Comparison of ENCODE assay signal across 8 cellular contexts in the genomic region with DNA sequence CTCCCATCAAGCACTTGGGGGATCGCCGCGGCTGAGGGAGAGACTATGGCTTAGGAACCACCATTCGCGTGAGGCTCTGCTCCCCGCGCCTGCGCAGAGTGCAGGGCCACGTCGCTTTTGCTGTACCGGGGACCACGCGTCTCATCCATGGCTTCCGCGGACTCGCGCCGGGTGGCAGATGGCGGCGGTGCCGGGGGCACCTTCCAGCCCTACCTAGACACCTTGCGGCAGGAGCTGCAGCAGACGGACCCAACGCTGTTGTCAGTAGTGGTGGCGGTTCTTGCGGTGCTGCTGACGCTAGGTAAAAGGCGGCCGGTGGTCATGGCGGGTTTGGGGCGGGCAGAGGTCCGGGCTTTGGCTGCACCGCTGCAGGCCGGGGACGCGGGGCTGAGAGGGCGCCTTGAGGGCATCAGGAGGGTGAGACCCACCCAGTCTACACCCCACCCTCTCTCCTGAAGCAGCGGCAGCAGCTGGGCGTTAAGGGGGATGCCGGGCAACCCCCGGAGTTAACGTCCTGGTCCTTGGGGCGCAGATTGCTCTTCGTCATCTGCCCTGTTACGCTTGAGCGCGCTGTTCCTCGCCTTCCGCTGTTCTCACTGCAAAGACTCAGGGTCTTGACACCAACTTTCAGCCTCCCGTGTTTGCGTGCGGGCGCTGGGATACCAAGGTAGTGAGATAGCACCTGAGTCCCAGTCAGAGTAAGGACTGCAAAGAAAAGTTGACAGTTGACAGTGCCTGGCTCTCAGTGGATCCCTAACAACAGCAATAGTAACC. TPM values are rescaled to one million over a fixed set of nuclear protein-coding genes. Genes with fewer than 3 reads are reported as not detected.
DNase-seq lines count a peak whose midpoint lies in the region; ATAC-seq, FAIRE-seq and TF ChIP-seq lines count a peak whose summit lies in the region.

A gene with protein sequence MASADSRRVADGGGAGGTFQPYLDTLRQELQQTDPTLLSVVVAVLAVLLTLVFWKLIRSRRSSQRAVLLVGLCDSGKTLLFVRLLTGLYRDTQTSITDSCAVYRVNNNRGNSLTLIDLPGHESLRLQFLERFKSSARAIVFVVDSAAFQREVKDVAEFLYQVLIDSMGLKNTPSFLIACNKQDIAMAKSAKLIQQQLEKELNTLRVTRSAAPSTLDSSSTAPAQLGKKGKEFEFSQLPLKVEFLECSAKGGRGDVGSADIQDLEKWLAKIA (plus strand): TSS at position 114 of the 774 bp plus-strand sequence. CDS start 34 bp downstream, at position 148.

- CTCF ChIA-PET in HepG2 (lab: Yijun Ruan, JAX; ENCODE audit: low intra/inter-chr PET ratio, low total read pairs): no interaction called here

- H3K27ac ChIP-seq in HepG2 (ENCODE audit: extremely low read length, insufficient read depth, low read length): peak within 1 kb of the TSS; percentile 55

- no peak for TF ChIP-seq CTCF in HepG2 (CRISPR knock-in tag; IDR thresholded peaks at IDR 0.05)

- POLR2A ChIA-PET in HepG2 (lab: Yijun Ruan, JAX): interaction anchor here (1.5 kb wide), 1 partner anchor 60 kb away, joined by 4 read pairs; a partner anchor contains a TSS

- H3K79me2 ChIP-seq in HepG2 (ENCODE audit: insufficient read depth, low read length): peaks cover 18% of the 10 kb centered on the region

- no peaks in the 10 kb centered on the region; a peak in 1 of 5 replicates for H3K27me3 ChIP-seq in HepG2 (ENCODE audit: control insufficient read depth in 1 of 2, insufficient read depth in 2 of 2, low read length in 2 of 2)

- H3K4me3 ChIP-seq in HepG2 (replicated peaks in 1 of 3; ENCODE audit: insufficient read depth in 1 of 3, low read depth in 2 of 3, low read length in 3 of 3): peak within 1 kb of the TSS; percentile 77 to 91 (median 85)

- no peaks in the 10 kb centered on the region for H4K20me1 ChIP-seq in HepG2 (ENCODE audit: insufficient read depth, low read length)

- ATAC-seq in GM19397 (IDR thresholded peaks at IDR 0.05; ENCODE audit: unreplicated experiment): peak; percentile 98
- peak; percentile 98 for ATAC-seq in HG03565 (IDR thresholded peaks at IDR 0.05; ENCODE audit: unreplicated experiment)
- peak; percentile 99 for ATAC-seq in HepG2

- peak; percentile 97 for DNase-seq in CD1c-positive myeloid dendritic cell (ENCODE audit: extremely low spot score)
- peak; percentile 75 for DNase-seq in NCI-H748 treated with DMSO at 0.1 percent for 48 hours (lab: John Stamatoyannopoulos, UW)
- DNase-seq in activated CD4-positive, alpha-beta T cell treated with anti-CD3 and anti-CD28 coated beads, Interleukin-2, amount 50 U/mL, for 24 hours (ENCODE audit: low read depth in 1 of 2, low spot score in 1 of 2): peak; percentile 91 to 96
- DNase-seq in dermis blood vessel endothelial cell: peak; percentile 97
- DNase-seq in HepG2 (ENCODE audit: low spot score): peak; percentile 87
- peak; percentile 90 to 92 for DNase-seq in stimulated activated CD4-positive, alpha-beta T cell treated with anti-CD3 and anti-CD28 coated beads, Interleukin-2, amount 100 ng/mL, for 48 hours

- TF ChIP-seq POLR2A in HepG2 (IDR thresholded peaks at IDR 0.05; ENCODE audit: insufficient read depth in 1 of 2, low read depth in 2 of 2, low read length in 2 of 2): peak; percentile 93 to 94

- peak within 1 kb of the TSS; percentile 74 for H3K9ac ChIP-seq in HepG2 (ENCODE audit: insufficient read depth, low read depth, low read length)

- peak within 1 kb of the TSS; percentile 98 for H2AFZ ChIP-seq in HepG2 (ENCODE audit: low read length)

- intact Hi-C loops in HepG2 (cut with micrococcal nuclease; ENCODE audit: unreplicated experiment): loop anchor here (2.0 to 5.0 kb wide), 2 partner anchors 59 to 143 kb away; a partner anchor contains a TSS

- FAIRE-seq in HepG2 (lab: Jason Lieb, UNC): no peak

- 0 out of 2 replicates have a peak, but pooled peaks have one; percentile 18 for TF ChIP-seq RAD21 in HepG2 (CRISPR knock-in tag; IDR thresholded peaks at IDR 0.05)

- BruUV-seq in HepG2 (replicated peaks; lab: Mats Ljungman, UMichigan): no TSS peak

- H3K36me3 ChIP-seq in HepG2 (replicated peaks in 1 of 2; ENCODE audit: control insufficient read depth in 1 of 2, insufficient read depth in 2 of 2, low read length in 2 of 2): peaks cover 3 to 14% of the 10 kb centered on the region in 2 experiments; a peak in 3 of 5 replicates

- under 1% methylated on average over 17 of the region's 53 CpGs for WGBS in HepG2 (ENCODE audit: low lambda C conversion rate)

- H3K9me3 ChIP-seq in HepG2 (ENCODE audit: low read length): no peaks in the 10 kb centered on the region

- peaks cover 27% of the 10 kb centered on the region for H3K4me1 ChIP-seq in HepG2 (ENCODE audit: insufficient read depth, low read length)

- H3K4me2 ChIP-seq in HepG2 (ENCODE audit: low read depth, low read length): peak within 1 kb of the TSS; percentile 78

- in situ Hi-C loops in HepG2 (cut with HindIII; ENCODE audit: extremely low pct_ligation_motif_present, low pct_unique_long_range_greater_than_20kb): no loop called here

- TF ChIP-seq EP300 in HepG2 (IDR thresholded peaks at IDR 0.05; ENCODE audit: low read depth in 2 of 2, low read length in 2 of 2): no peak
- TF ChIP-seq EP300 in HepG2 (CRISPR knock-in tag; IDR thresholded peaks at IDR 0.05; ENCODE audit: borderline replicate concordance): peak; percentile 38; the same call in 1 of the 2 replicates

TF ChIP-seq in HepG2, 621 proteins besides CTCF, POLR2A, EP300 and RAD21 (continues in another document):
- TF ChIP-seq ESRRA (CRISPR knock-in tag; IDR thresholded peaks at IDR 0.05; ENCODE audit: low read depth) (no peak), AGO1 (IDR thresholded peaks at IDR 0.05; ENCODE audit: low read depth, low read length, poor library complexity, severe bottlenecking) (peak; percentile 45)
- TF ChIP-seq, protein P1, sequence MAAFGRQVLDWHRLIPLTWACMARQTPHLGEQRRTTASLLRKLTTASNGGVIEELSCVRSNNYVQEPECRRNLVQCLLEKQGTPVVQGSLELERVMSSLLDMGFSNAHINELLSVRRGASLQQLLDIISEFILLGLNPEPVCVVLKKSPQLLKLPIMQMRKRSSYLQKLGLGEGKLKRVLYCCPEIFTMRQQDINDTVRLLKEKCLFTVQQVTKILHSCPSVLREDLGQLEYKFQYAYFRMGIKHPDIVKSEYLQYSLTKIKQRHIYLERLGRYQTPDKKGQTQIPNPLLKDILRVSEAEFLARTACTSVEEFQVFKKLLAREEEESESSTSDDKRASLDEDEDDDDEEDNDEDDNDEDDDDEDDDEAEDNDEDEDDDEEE (CRISPR knock-in tag; IDR thresholded peaks at IDR 0.05): no peak
- TF ChIP-seq, protein P2, sequence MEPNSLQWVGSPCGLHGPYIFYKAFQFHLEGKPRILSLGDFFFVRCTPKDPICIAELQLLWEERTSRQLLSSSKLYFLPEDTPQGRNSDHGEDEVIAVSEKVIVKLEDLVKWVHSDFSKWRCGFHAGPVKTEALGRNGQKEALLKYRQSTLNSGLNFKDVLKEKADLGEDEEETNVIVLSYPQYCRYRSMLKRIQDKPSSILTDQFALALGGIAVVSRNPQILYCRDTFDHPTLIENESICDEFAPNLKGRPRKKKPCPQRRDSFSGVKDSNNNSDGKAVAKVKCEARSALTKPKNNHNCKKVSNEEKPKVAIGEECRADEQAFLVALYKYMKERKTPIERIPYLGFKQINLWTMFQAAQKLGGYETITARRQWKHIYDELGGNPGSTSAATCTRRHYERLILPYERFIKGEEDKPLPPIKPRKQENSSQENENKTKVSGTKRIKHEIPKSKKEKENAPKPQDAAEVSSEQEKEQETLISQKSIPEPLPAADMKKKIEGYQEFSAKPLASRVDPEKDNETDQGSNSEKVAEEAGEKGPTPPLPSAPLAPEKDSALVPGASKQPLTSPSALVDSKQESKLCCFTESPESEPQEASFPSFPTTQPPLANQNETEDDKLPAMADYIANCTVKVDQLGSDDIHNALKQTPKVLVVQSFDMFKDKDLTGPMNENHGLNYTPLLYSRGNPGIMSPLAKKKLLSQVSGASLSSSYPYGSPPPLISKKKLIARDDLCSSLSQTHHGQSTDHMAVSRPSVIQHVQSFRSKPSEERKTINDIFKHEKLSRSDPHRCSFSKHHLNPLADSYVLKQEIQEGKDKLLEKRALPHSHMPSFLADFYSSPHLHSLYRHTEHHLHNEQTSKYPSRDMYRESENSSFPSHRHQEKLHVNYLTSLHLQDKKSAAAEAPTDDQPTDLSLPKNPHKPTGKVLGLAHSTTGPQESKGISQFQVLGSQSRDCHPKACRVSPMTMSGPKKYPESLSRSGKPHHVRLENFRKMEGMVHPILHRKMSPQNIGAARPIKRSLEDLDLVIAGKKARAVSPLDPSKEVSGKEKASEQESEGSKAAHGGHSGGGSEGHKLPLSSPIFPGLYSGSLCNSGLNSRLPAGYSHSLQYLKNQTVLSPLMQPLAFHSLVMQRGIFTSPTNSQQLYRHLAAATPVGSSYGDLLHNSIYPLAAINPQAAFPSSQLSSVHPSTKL (CRISPR knock-in tag; IDR thresholded peaks at IDR 0.05): peak; percentile 42

RNA-seq across cellular contexts. Expression of the gene that starts here (rescaled TPM):
- 46.3 and 76.6 TPM in 2 replicates for total RNA-seq in dermis blood vessel endothelial cell
- 60.7 and 111 TPM in 2 replicates for total RNA-seq in HepG2 (2016; rRNA removed; fragmentation: Illumina TruSeq; extraction: Trizol)
- total RNA-seq in HepG2 (2016; cell fraction: cytosol; rRNA removed; fragmentation: Illumina TruSeq; extraction: Trizol; ENCODE audit: low read depth): 13.8 TPM in 2 replicates
- total RNA-seq in HepG2 (2016; cell fraction: insoluble cytoplasmic fraction; rRNA removed; fragmentation: Illumina TruSeq; extraction: Trizol): 69.0 and 109 TPM in 2 replicates
- total RNA-seq in HepG2 (2016; cell fraction: membrane; rRNA removed; fragmentation: Illumina TruSeq; extraction: Trizol): 24.3 and 25.9 TPM in 2 replicates
- 90.1 and 90.9 TPM in 2 replicates for total RNA-seq in HepG2 (2016; cell fraction: nucleus; rRNA removed; fragmentation: Illumina TruSeq; extraction: Trizol)
- 41.0 and 41.5 TPM in 2 replicates for polyA plus RNA-seq in HepG2 (2011; rRNA removed)
- 39.0 and 39.5 TPM in 2 replicates for polyA plus RNA-seq in HepG2 (2011; cell fraction: cytosol; rRNA removed)
- 22.7 and 31.2 TPM in 2 replicates for polyA plus RNA-seq in HepG2 (2011; cell fraction: nucleus; rRNA removed)
- 41.6 and 50.2 TPM in 2 replicates for polyA plus RNA-seq in HepG2 (2012)
- polyA plus RNA-seq in HepG2 (2016; cell fraction: cytosol; fragmentation: Illumina TruSeq; extraction: Trizol; ENCODE audit: low read depth): 13.4 and 13.9 TPM in 2 replicates
- polyA plus RNA-seq in HepG2 (2016; cell fraction: insoluble cytoplasmic fraction; fragmentation: Illumina TruSeq; extraction: Trizol; ENCODE audit: low read depth): 53.6 and 54.8 TPM in 2 replicates
- polyA plus RNA-seq in HepG2 (2016; cell fraction: membrane; fragmentation: Illumina TruSeq; extraction: Trizol; ENCODE audit: low read depth): 13.7 and 13.9 TPM in 2 replicates
- polyA plus RNA-seq in HepG2 (2016; cell fraction: nucleus; fragmentation: Illumina TruSeq; extraction: Trizol; ENCODE audit: insufficient read depth, low read depth): 105 and 106 TPM in 2 replicates
- 50.3 and 91.3 TPM in 2 replicates for polyA minus RNA-seq in HepG2 (2011; rRNA and poly(A)+ RNA removed; ENCODE audit: low replicate concordance)
- 52.6 and 69.3 TPM in 2 replicates for polyA minus RNA-seq in HepG2 (2011; cell fraction: cytosol; rRNA and poly(A)+ RNA removed)
- polyA minus RNA-seq in HepG2 (2011; cell fraction: nucleus; rRNA and poly(A)+ RNA removed): 42.2 and 44.8 TPM in 2 replicates

Comparison
In these comparisons a context has a peak if more than half of its experiments do, and no peak if none do; other contexts are left out.
1. Peak in every context shown above with its lines: DNase-seq, ATAC-seq, H3K4me3 ChIP-seq and H3K27ac ChIP-seq.